1 cellular context compared by ENCODE assay signal in the genomic region with DNA sequence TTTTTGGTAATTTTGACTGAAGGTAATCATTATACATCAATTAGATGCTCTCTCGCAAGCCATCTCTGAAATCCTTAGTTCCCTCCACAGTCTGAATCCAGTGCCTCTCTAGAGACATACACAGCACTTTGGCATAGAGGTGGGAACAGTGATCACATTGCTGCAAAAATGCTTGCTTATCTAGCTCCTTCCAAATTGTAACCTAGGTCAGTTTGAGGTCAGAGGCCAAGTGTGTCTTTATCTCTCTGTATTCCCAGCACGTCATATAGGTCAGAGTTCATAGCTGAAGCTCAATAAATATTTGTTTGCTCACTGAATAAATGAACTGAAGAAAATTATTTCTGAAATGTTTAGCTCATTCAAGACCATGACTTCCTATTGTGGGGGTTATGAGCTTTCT.
A peak's percentile ranks its signal among the peaks of the same experiment; 100 is the strongest.
TF ChIP-seq lines count a peak whose summit lies in the region.

No MANE protein-coding gene starts in this region.

TF ChIP-seq in K562, 482 proteins besides CTCF, POLR2A, EP300 and RAD21 (continued from another document):
- TF ChIP-seq, protein P1, sequence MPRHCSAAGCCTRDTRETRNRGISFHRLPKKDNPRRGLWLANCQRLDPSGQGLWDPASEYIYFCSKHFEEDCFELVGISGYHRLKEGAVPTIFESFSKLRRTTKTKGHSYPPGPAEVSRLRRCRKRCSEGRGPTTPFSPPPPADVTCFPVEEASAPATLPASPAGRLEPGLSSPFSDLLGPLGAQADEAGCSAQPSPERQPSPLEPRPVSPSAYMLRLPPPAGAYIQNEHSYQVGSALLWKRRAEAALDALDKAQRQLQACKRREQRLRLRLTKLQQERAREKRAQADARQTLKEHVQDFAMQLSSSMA (CRISPR knock-in tag; IDR thresholded peaks at IDR 0.05), result no peak
- TF ChIP-seq SIRT6 (IDR thresholded peaks at IDR 0.05; ENCODE audit: low read depth, low read length) (no peak), GTF2F1 (IDR thresholded peaks at IDR 0.05; ENCODE audit: low read depth, low read length) (no peak), KDM1A (IDR thresholded peaks at IDR 0.05) (0 out of 4 replicates have a peak, but pooled peaks of 1 of the 2 experiments have one; percentile 14), KLF10 (CRISPR knock-in tag; IDR thresholded peaks at IDR 0.05) (no peak), IRF9 (tag; IDR thresholded peaks at IDR 0.05) (no peak), RBFOX2 (IDR thresholded peaks at IDR 0.05; ENCODE audit: low read depth, low read length) (no peak), MLLT1 (IDR thresholded peaks at IDR 0.05) (no peak), CTCFL (IDR thresholded peaks at IDR 0.05; ENCODE audit: borderline replicate concordance, insufficient read depth, low read depth, low read length, poor library complexity, severe bottlenecking) (no peak), MIER1 (IDR thresholded peaks at IDR 0.05; ENCODE audit: low read depth) (no peak), CCNT2 (IDR thresholded peaks at IDR 0.05; ENCODE audit: borderline replicate concordance, extremely low read depth, insufficient read length, low read depth, low read length) (no peak), ZNF395 (CRISPR knock-in tag; IDR thresholded peaks at IDR 0.05) (no peak), DMBX1 (CRISPR knock-in tag; IDR thresholded peaks at IDR 0.05; ENCODE audit: borderline replicate concordance) (no peak), HDGF (IDR thresholded peaks at IDR 0.05) (no peak), BRF2 (IDR thresholded peaks at IDR 0.05; ENCODE audit: borderline replicate concordance, insufficient read depth, insufficient read length) (no peak), SRSF7 (optimal IDR thresholded peaks at IDR 0.05; ENCODE audit: low read depth, low read length) (no peak), KLF6 (CRISPR knock-in tag; IDR thresholded peaks at IDR 0.05; ENCODE audit: borderline replicate concordance) (no peak), KDM5B (IDR thresholded peaks at IDR 0.05; ENCODE audit: insufficient replicate concordance, low read depth, low read length) (no peak), ZNF224 (CRISPR knock-in tag; IDR thresholded peaks at IDR 0.05) (no peak), HOMEZ (CRISPR knock-in tag; IDR thresholded peaks at IDR 0.05) (no peak), ZNF561 (CRISPR knock-in tag; conservative IDR thresholded peaks at IDR 0.05) (no peak), MTA2 (IDR thresholded peaks at IDR 0.05; ENCODE audit: low read depth) (0 out of 2 replicates have a peak, but pooled peaks have one; percentile 11), FOXJ2 (tag; IDR thresholded peaks at IDR 0.05) (no peak), IFI16 (CRISPR knock-in tag; IDR thresholded peaks at IDR 0.05) (no peak), LARP7 (IDR thresholded peaks at IDR 0.05) (no peak), TSC22D4 (tag; IDR thresholded peaks at IDR 0.05) (no peak), SRSF1 (IDR thresholded peaks at IDR 0.05; ENCODE audit: low read depth, low read length) (no peak), ARNT (IDR thresholded peaks at IDR 0.05) (no peak), NFRKB (IDR thresholded peaks at IDR 0.05; ENCODE audit: low read depth) (no peak), ZBED1 (IDR thresholded peaks at IDR 0.05) (no peak), RBM14 (IDR thresholded peaks at IDR 0.05; ENCODE audit: borderline replicate concordance, insufficient read depth, low read depth, low read length) (no peak), NFIC (IDR thresholded peaks at IDR 0.05) (no peak), BRCA1 (IDR thresholded peaks at IDR 0.05) (no peak), BRCA1 (CRISPR knock-in tag; IDR thresholded peaks at IDR 0.05) (no peak), ZNF586 (CRISPR knock-in tag; conservative IDR thresholded peaks at IDR 0.05) (no peak), ZNF507 (tag; conservative IDR thresholded peaks at IDR 0.05) (no peak), TOE1 (IDR thresholded peaks at IDR 0.05; ENCODE audit: borderline replicate concordance) (no peak), TOE1 (CRISPR knock-in tag; IDR thresholded peaks at IDR 0.05; ENCODE audit: borderline replicate concordance, low read depth) (no peak), THRAP3 (IDR thresholded peaks at IDR 0.05; ENCODE audit: borderline replicate concordance) (no peak), NCOR1 (IDR thresholded peaks at IDR 0.05) (peak; percentile 48; the same call in 1 of the 2 replicates), SOX6 (IDR thresholded peaks at IDR 0.05) (no peak)
- TF ChIP-seq, protein P2, sequence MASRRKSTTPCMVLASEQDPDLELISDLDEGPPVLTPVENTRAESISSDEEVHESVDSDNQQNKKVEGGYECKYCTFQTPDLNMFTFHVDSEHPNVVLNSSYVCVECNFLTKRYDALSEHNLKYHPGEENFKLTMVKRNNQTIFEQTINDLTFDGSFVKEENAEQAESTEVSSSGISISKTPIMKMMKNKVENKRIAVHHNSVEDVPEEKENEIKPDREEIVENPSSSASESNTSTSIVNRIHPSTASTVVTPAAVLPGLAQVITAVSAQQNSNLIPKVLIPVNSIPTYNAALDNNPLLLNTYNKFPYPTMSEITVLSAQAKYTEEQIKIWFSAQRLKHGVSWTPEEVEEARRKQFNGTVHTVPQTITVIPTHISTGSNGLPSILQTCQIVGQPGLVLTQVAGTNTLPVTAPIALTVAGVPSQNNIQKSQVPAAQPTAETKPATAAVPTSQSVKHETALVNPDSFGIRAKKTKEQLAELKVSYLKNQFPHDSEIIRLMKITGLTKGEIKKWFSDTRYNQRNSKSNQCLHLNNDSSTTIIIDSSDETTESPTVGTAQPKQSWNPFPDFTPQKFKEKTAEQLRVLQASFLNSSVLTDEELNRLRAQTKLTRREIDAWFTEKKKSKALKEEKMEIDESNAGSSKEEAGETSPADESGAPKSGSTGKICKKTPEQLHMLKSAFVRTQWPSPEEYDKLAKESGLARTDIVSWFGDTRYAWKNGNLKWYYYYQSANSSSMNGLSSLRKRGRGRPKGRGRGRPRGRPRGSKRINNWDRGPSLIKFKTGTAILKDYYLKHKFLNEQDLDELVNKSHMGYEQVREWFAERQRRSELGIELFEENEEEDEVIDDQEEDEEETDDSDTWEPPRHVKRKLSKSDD (conservative IDR thresholded peaks at IDR 0.05; ENCODE audit: low read length), result no peak
- TF ChIP-seq, protein P3, sequence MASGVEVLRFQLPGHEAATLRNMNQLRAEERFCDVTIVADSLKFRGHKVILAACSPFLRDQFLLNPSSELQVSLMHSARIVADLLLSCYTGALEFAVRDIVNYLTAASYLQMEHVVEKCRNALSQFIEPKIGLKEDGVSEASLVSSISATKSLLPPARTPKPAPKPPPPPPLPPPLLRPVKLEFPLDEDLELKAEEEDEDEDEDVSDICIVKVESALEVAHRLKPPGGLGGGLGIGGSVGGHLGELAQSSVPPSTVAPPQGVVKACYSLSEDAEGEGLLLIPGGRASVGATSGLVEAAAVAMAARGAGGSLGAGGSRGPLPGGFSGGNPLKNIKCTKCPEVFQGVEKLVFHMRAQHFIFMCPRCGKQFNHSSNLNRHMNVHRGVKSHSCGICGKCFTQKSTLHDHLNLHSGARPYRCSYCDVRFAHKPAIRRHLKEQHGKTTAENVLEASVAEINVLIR (CRISPR knock-in tag; IDR thresholded peaks at IDR 0.05), result no peak
